In the genomic region with DNA sequence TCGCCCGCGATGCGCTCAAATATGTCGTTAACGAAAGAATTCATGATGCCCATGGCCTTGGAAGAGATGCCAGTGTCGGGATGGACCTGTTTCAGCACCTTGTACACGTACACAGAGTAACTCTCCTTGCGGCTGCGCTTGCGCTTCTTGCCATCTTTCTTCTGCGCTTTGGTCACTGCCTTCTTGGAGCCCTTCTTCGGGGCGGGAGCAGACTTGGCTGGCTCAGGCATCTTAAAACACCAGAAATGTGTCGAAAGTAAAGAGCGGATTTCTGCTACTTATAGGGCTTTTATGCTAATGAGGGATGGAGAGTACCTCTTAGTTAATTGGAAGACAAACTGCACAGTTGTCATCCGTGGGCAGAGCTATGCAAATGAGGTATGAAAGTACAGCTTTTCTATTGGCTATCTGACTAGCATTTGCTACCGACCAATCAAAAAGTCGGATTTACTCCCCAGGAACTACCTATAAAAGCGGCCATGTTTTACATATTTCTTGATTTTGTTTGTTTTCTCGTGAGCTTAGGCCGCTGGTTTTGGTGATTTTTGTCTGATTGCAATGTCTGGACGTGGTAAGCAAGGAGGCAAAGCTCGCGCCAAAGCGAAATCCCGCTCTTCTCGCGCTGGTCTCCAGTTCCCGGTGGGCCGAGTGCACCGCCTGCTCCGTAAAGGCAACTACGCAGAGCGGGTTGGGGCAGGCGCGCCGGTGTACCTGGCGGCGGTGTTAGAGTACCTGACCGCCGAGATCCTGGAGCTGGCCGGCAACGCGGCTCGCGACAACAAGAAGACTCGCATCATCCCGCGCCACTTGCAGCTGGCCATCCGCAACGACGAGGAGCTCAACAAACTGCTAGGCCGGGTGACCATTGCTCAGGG, we compare ENCODE assay signal across 8 cellular contexts. TPM values are rescaled to one million over a fixed set of nuclear protein-coding genes. Genes with fewer than 3 reads are reported as not detected.
DNase-seq lines count a peak whose midpoint lies in the region; ATAC-seq and TF ChIP-seq lines count a peak whose summit lies in the region.

No MANE protein-coding gene starts in this region.

- no peak overlapping the region for H2AFZ ChIP-seq in SK-N-SH (ENCODE audit: low read depth)

- H3K9me3 ChIP-seq in SK-N-SH = no peaks in the 10 kb centered on the region
- no peaks in the 10 kb centered on the region for H3K9me3 ChIP-seq in thoracic aorta

- TF ChIP-seq CTCF in GM10248 (IDR thresholded peaks at IDR 0.05; ENCODE audit: control extremely low read depth, extremely low read depth, low read depth, missing control alignments) (no peak), SK-N-SH (IDR thresholded peaks at IDR 0.05) (no peak), thoracic aorta (IDR thresholded peaks at IDR 0.05) (no peak)

- POLR2A ChIA-PET in GM10248 (lab: Yijun Ruan, JAX) (interaction anchor here (0.5 to 5.2 kb wide), 48 partner anchors 9 to 1769 kb away, joined by 3 to 211 read pairs (median 7); a partner anchor contains a TSS), SK-N-SH (lab: Yijun Ruan, JAX) (interaction anchor here (0.7 to 7.6 kb wide), 50 partner anchors 10 to 1769 kb away, joined by 3 to 623 read pairs (median 7); a partner anchor contains a TSS)

- H3K4me1 ChIP-seq in SK-N-SH (ENCODE audit: control insufficient read depth in 1 of 2, insufficient read depth in 2 of 2, low read depth in 1 of 2, low read length in 1 of 2) (peaks cover 7 to 11% of the 10 kb centered on the region in 2 experiments; a peak in 3 of 4 replicates), thoracic aorta (ENCODE audit: control insufficient read depth in 1 of 2, low read depth in 2 of 2) (peaks cover 8 to 29% of the 10 kb centered on the region in 2 donors)

- H3K9me2 ChIP-seq in SK-N-SH = no peaks in the 10 kb centered on the region

- DNase-seq in GM10248 (ENCODE audit: extremely low spot score) = peak; percentile 93
- peak; percentile 92 for DNase-seq in NCI-H1092 (lab: John Stamatoyannopoulos, UW)
- peak; percentile 86 for DNase-seq in SK-N-SH
- peak; percentile 99 for DNase-seq in glomerular endothelial cell (ENCODE audit: extremely low read depth, low read depth, low spot score)
- DNase-seq in nucleus accumbens (lab: John Stamatoyannopoulos, UW) = peak; percentile 15 to 97 (median 76)
- DNase-seq in thoracic aorta (ENCODE audit: low spot score) = peak; percentile 74

- 0 out of 4 replicates have a peak, but pooled peaks of 1 of the 2 experiments have one; percentile 1 for TF ChIP-seq EP300 in SK-N-SH (IDR thresholded peaks at IDR 0.05; ENCODE audit: borderline replicate concordance in 1 of 2, low read depth in 1 of 2, low read length in 1 of 2)

- no peaks in the 10 kb centered on the region for H3K27me3 ChIP-seq in SK-N-SH (ENCODE audit: insufficient read depth)
- no peaks in the 10 kb centered on the region for H3K27me3 ChIP-seq in thoracic aorta (replicated peaks; ENCODE audit: insufficient read depth)

- no peak for TF ChIP-seq RAD21 in SK-N-SH (IDR thresholded peaks at IDR 0.05; ENCODE audit: low read length)

- H3K27ac ChIP-seq in SK-N-SH (ENCODE audit: low read depth in 2 of 2, low read length in 1 of 2) (peak overlapping the region; percentile 92 to 100), thoracic aorta (peak overlapping the region; percentile 97 to 100)

- H3K4me3 Mint-ChIP-seq in activated naive CD8-positive, alpha-beta T cell = peak overlapping the region; percentile 94

- peaks cover 40% of the 10 kb centered on the region for H3K4me1 Mint-ChIP-seq in activated naive CD8-positive, alpha-beta T cell (ENCODE audit: low read depth)

- H3K4me3 ChIP-seq in SK-N-SH (ENCODE audit: low read depth in 2 of 2, low read length in 1 of 2) = peak overlapping the region; percentile 84 to 94
- H3K4me3 ChIP-seq in thoracic aorta = peak overlapping the region; percentile 89

- H3K36me3 Mint-ChIP-seq in activated naive CD8-positive, alpha-beta T cell = peaks cover 2% of the 10 kb centered on the region

- H3K36me3 ChIP-seq in SK-N-SH (replicated peaks in 1 of 2; ENCODE audit: control insufficient read depth in 1 of 2, insufficient read depth in 2 of 2, low read length in 1 of 2) (peaks cover 13 to 19% of the 10 kb centered on the region in 2 experiments), thoracic aorta (no peaks in the 10 kb centered on the region)

- peak overlapping the region; percentile 97 for H3K27ac Mint-ChIP-seq in activated naive CD8-positive, alpha-beta T cell

- H3K9me3 Mint-ChIP-seq in activated naive CD8-positive, alpha-beta T cell (ENCODE audit: low read depth) = peaks cover 4% of the 10 kb centered on the region

- ATAC-seq in HG02610 (IDR thresholded peaks at IDR 0.05; ENCODE audit: unreplicated experiment) (peak; percentile 80), thoracic aorta (ENCODE audit: insufficient number of reproducible peaks, low FRiP score, low read depth) (peak; percentile 97)

- H3K9ac ChIP-seq in SK-N-SH = peak overlapping the region; percentile 98

- CTCF ChIA-PET in GM10248 (lab: Yijun Ruan, JAX) = interaction anchor here (0.7 to 4.3 kb wide), 20 partner anchors 10 to 472 kb away, joined by 3 to 28 read pairs (median 4); a partner anchor contains a TSS
- CTCF ChIA-PET in SK-N-SH (lab: Yijun Ruan, JAX) = interaction anchor here (0.6 to 3.6 kb wide), 3 partner anchors 26 to 75 kb away, joined by 3 to 11 read pairs (median 3); no protein-coding TSS in a partner anchor

- H4K20me1 ChIP-seq in SK-N-SH (ENCODE audit: insufficient read depth) = peaks cover 33% of the 10 kb centered on the region

- H3K4me2 ChIP-seq in SK-N-SH = peak overlapping the region; percentile 88

- WGBS in SK-N-SH (ENCODE audit: low lambda C conversion rate) = 3% methylated on average over 26 of the region's 54 CpGs

- peaks cover 33% of the 10 kb centered on the region for H3F3A ChIP-seq in SK-N-SH (replicated peaks; ENCODE audit: insufficient read depth)

- H3K79me2 ChIP-seq in SK-N-SH (ENCODE audit: insufficient read depth) = peaks cover 49% of the 10 kb centered on the region

- no peaks in the 10 kb centered on the region for H3K27me3 Mint-ChIP-seq in activated naive CD8-positive, alpha-beta T cell

TF ChIP-seq in SK-N-SH, 30 proteins besides CTCF, POLR2A, EP300 and RAD21 (continues in another document):
- no peak for TF ChIP-seq RFX5 (IDR thresholded peaks at IDR 0.05; ENCODE audit: low read length)
- TF ChIP-seq, protein P1, sequence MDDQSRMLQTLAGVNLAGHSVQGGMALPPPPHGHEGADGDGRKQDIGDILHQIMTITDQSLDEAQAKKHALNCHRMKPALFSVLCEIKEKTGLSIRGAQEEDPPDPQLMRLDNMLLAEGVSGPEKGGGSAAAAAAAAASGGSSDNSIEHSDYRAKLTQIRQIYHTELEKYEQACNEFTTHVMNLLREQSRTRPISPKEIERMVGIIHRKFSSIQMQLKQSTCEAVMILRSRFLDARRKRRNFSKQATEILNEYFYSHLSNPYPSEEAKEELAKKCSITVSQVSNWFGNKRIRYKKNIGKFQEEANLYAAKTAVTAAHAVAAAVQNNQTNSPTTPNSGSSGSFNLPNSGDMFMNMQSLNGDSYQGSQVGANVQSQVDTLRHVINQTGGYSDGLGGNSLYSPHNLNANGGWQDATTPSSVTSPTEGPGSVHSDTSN (IDR thresholded peaks at IDR 0.05) = peak; percentile 13
- TF ChIP-seq FOXJ3 (CRISPR knock-in tag; IDR thresholded peaks at IDR 0.05) = no peak
- TF ChIP-seq TCF12 (IDR thresholded peaks at IDR 0.05) = no peak; the same call in 1 of the 2 replicates
- TF ChIP-seq, protein P2, sequence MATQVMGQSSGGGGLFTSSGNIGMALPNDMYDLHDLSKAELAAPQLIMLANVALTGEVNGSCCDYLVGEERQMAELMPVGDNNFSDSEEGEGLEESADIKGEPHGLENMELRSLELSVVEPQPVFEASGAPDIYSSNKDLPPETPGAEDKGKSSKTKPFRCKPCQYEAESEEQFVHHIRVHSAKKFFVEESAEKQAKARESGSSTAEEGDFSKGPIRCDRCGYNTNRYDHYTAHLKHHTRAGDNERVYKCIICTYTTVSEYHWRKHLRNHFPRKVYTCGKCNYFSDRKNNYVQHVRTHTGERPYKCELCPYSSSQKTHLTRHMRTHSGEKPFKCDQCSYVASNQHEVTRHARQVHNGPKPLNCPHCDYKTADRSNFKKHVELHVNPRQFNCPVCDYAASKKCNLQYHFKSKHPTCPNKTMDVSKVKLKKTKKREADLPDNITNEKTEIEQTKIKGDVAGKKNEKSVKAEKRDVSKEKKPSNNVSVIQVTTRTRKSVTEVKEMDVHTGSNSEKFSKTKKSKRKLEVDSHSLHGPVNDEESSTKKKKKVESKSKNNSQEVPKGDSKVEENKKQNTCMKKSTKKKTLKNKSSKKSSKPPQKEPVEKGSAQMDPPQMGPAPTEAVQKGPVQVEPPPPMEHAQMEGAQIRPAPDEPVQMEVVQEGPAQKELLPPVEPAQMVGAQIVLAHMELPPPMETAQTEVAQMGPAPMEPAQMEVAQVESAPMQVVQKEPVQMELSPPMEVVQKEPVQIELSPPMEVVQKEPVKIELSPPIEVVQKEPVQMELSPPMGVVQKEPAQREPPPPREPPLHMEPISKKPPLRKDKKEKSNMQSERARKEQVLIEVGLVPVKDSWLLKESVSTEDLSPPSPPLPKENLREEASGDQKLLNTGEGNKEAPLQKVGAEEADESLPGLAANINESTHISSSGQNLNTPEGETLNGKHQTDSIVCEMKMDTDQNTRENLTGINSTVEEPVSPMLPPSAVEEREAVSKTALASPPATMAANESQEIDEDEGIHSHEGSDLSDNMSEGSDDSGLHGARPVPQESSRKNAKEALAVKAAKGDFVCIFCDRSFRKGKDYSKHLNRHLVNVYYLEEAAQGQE (IDR thresholded peaks at IDR 0.05; ENCODE audit: low read depth, low read length) = peak; percentile 70
- peak; percentile 29; the same call in 1 of the 2 replicates for TF ChIP-seq RCOR1 (IDR thresholded peaks at IDR 0.05; ENCODE audit: low read length)
- peak; percentile 99 for TF ChIP-seq POLR2AphosphoS5 (IDR thresholded peaks at IDR 0.05; ENCODE audit: low read depth, low read length)
- TF ChIP-seq ELF1 (IDR thresholded peaks at IDR 0.05) = peak; percentile 45; the same call in 1 of the 2 replicates
- TF ChIP-seq, protein P3, sequence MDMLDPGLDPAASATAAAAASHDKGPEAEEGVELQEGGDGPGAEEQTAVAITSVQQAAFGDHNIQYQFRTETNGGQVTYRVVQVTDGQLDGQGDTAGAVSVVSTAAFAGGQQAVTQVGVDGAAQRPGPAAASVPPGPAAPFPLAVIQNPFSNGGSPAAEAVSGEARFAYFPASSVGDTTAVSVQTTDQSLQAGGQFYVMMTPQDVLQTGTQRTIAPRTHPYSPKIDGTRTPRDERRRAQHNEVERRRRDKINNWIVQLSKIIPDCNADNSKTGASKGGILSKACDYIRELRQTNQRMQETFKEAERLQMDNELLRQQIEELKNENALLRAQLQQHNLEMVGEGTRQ (IDR thresholded peaks at IDR 0.05; ENCODE audit: borderline replicate concordance, low read depth, low read length) = no peak; the same call in 1 of the 2 replicates
- TF ChIP-seq NRF1 (IDR thresholded peaks at IDR 0.05; ENCODE audit: low read depth, low read length) = no peak; the same call in 1 of the 2 replicates
- TF ChIP-seq MXI1 (IDR thresholded peaks at IDR 0.05; ENCODE audit: low read depth, low read length) = 0 out of 2 replicates have a peak, but pooled peaks have one; percentile 18

RNA-seq across cellular contexts. Expression of a gene that starts 36.7 kb away (rescaled TPM):
- not detected in 2 replicates for polyA plus RNA-seq in SK-N-SH (2012; rRNA removed)
- not detected in 2 replicates for polyA plus RNA-seq in SK-N-SH (2012; cell fraction: cytosol; rRNA removed)
- polyA plus RNA-seq in SK-N-SH (2012; cell fraction: nucleus; rRNA removed) = not detected in 2 replicates
- total RNA-seq in glomerular endothelial cell = 3.4 and 4.7 TPM in 2 replicates
- total RNA-seq in thoracic aorta = 10 to 100 TPM in 1 of 2 donors, 1 to 10 TPM in 1; 8.7 to 10.1 TPM

Comparison
In these comparisons a context has a peak if more than half of its experiments do, and no peak if none do; other contexts are left out.
1. Peak in every context shown above with its lines: DNase-seq, ATAC-seq, H3K4me3 ChIP-seq and H3K27ac ChIP-seq.